ENCODE assay signal across 20 cellular contexts in the genomic region with DNA sequence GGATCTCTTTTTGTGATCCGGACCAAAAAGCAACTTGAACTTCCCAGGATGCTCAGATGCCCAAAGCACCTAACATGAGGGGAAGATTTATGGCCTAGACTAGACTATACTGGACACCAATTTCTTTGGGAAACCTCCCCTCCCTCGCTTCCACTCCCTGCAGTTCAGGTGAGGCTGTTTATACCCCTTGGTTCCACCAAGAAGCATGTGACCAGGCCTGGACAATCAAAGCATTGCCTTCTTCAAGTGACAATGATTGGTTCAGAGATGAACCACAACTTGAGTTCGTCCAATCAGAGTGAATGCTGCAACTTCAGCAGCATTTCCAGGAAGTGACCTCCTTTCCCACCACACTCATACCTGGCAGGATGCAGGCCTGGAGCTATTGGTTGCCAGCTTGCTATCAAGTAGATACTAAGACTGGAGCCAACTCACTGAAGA. TPM values are rescaled to one million over a fixed set of nuclear protein-coding genes. Genes with fewer than 3 reads are reported as not detected.
DNase-seq lines count a peak whose midpoint lies in the region; ATAC-seq, FAIRE-seq and TF ChIP-seq lines count a peak whose summit lies in the region.
"Had no signal": no experiment of that assay in that cellular context is flagged by ENCODE, and none has a peak within 500 bp of the region (broad histone marks: within the 10 kb centered on the region; RNA-seq: fewer than 3 reads in every experiment).

No MANE protein-coding gene starts in this region.

- no peak overlapping the region for H3K4me2 ChIP-seq in H1 (ENCODE audit: insufficient read depth in 1 of 2, low read depth in 2 of 2, low read length in 2 of 2)

- no peak for TF ChIP-seq RAD21 in H1 (IDR thresholded peaks at IDR 0.05 in 1 of 2, conservative IDR thresholded peaks at IDR 0.05 in 1 of 2; ENCODE audit: low read depth in 2 of 2, low read length in 2 of 2)

- H2BK20ac ChIP-seq in H1 (ENCODE audit: low read length) = peak overlapping the region; percentile 49

- no peak overlapping the region for H4K8ac ChIP-seq in H1 (ENCODE audit: extremely low read depth, insufficient read depth, low read length)

- ATAC-seq in Right ventricle myocardium superior (ENCODE audit: poor library complexity) (peak; percentile 36), gastrocnemius medialis (peak in 1 of 2 donors; percentile 9)
- ATAC-seq: mucosa of descending colon had no signal

- TF ChIP-seq CTCF in right atrium auricular region (IDR thresholded peaks at IDR 0.05) (no peak), NB4 (IDR thresholded peaks at IDR 0.05; ENCODE audit: low read depth, low read length) (no peak), H1 (IDR thresholded peaks at IDR 0.05; ENCODE audit: control extremely low read depth in 1 of 3, insufficient read depth in 1 of 3, low read depth in 1 of 3, low read length in 3 of 3) (no peak), gastrocnemius medialis (IDR thresholded peaks at IDR 0.05 in 4 of 5, conservative IDR thresholded peaks at IDR 0.05 in 1 of 5) (no peak)

- no peaks in the 10 kb centered on the region for H3K36me3 ChIP-seq in right atrium auricular region
- H3K36me3 ChIP-seq in H1 (ENCODE audit: control insufficient read depth in 2 of 4, insufficient read depth in 4 of 4, low read length in 3 of 4) = peaks cover 0 to 3% (median 0%) of the 10 kb centered on the region in 4 experiments; a peak in 1 of 8 replicates
- H3K36me3 ChIP-seq in gastrocnemius medialis = no peaks in the 10 kb centered on the region
- H3K36me3 ChIP-seq: ovary had no signal

- H2BK5ac ChIP-seq in H1 (ENCODE audit: low read depth, low read length) = peak overlapping the region; percentile 67

- H3K4me1 ChIP-seq in right atrium auricular region (peaks cover 0 to 21% of the 10 kb centered on the region in 2 donors), H1 (replicated peaks in 1 of 4; ENCODE audit: control insufficient read depth in 3 of 4, insufficient read depth in 4 of 4, low read length in 3 of 4) (peaks cover 4 to 18% (median 15%) of the 10 kb centered on the region in 4 experiments), gastrocnemius medialis (peaks cover 24 to 47% of the 10 kb centered on the region in 2 donors)

- H3K4me3 ChIP-seq in right atrium auricular region (no peak overlapping the region), NB4 (ENCODE audit: low read depth, low read length) (no peak overlapping the region), H1 (ENCODE audit: extremely low read depth in 1 of 4, insufficient read depth in 2 of 4, low read depth in 3 of 4, low read length in 4 of 4) (no peak overlapping the region), gastrocnemius medialis (no peak overlapping the region)
- H3K4me3 ChIP-seq: coronary artery, mucosa of descending colon, ovary had no signal

- H3K14ac ChIP-seq in H1 (ENCODE audit: insufficient read length) = no peak overlapping the region

- in situ Hi-C loops in gastrocnemius medialis (cut with MboI; ENCODE audit: low sequenced_read_pairs in 4 of 4) = no loop called here

- H3K27ac ChIP-seq in right atrium auricular region (no peak overlapping the region), H1 (ENCODE audit: low read depth, low read length) (no peak overlapping the region), gastrocnemius medialis (peak overlapping the region; percentile 82 to 90 (median 86))
- H3K27ac ChIP-seq: coronary artery, ovary had no signal

- intact Hi-C loops in Right ventricle myocardium superior (cut with DNase I) (no loop called here), gastrocnemius medialis (cut with DNase I; ENCODE audit: low total_unique reads) (loop anchor here (10.0 kb wide), 1 partner anchor 152 kb away; no protein-coding TSS in a partner anchor)

- no peak overlapping the region for H3K56ac ChIP-seq in H1 (replicated peaks; ENCODE audit: insufficient read length, low read depth, low read length)

- H2BK15ac ChIP-seq in H1 (ENCODE audit: low read length) = peak overlapping the region; percentile 90

- H4K91ac ChIP-seq in H1 (replicated peaks; ENCODE audit: insufficient read length, low read length) = peak overlapping the region; percentile 38

- H3K79me2 ChIP-seq in H1 (ENCODE audit: control insufficient read depth in 1 of 2, insufficient read depth in 2 of 2, low read length in 2 of 2) = no peaks in the 10 kb centered on the region

- H3K9ac ChIP-seq in H1 (replicated peaks in 1 of 4; ENCODE audit: extremely low read depth in 1 of 4, low read depth in 3 of 4, low read length in 3 of 4) = no peak overlapping the region

- peak overlapping the region; percentile 97 for H3K4ac ChIP-seq in H1 (replicated peaks; ENCODE audit: insufficient read length, low read depth, low read length)

- H3K18ac ChIP-seq in H1 (ENCODE audit: extremely low read depth, low read length) = peak overlapping the region; percentile 52

- no peaks in the 10 kb centered on the region for H3K79me1 ChIP-seq in H1 (ENCODE audit: low read depth, low read length)

- no peak overlapping the region for H2AFZ ChIP-seq in H1 (ENCODE audit: low read length)

- WGBS in H1 (ENCODE audit: extremely low coverage in 1 of 2, insufficient coverage in 1 of 2, insufficient read length in 1 of 2, insufficient replicate concordance in 2 of 2, low coverage in 1 of 2, low lambda C conversion rate in 2 of 2, missing lambda C conversion rate in 1 of 2), 2 experiments = 86% methylated on average over 3 of the region's 3 CpGs; no CpG with 5 or more reads in 1 of the 2 experiments

- peak overlapping the region; percentile 99 for H2BK12ac ChIP-seq in H1 (ENCODE audit: low read depth, low read length)

- DNase-seq in Right ventricle myocardium superior = no peak
- DNase-seq in right atrium auricular region (ENCODE audit: low spot score) = no peak
- peak; percentile 68 for DNase-seq in NB4 (ENCODE audit: low read depth)
- DNase-seq in H1 (ENCODE audit: low read depth in 1 of 2, low spot score in 2 of 2) = no peak
- peak in 1 of 2 donors; percentile 45 for DNase-seq in gastrocnemius medialis
- no peak for DNase-seq in hypothalamus (lab: John Stamatoyannopoulos, UW)
- DNase-seq in GM19238 (ENCODE audit: insufficient read length, low spot score) = no peak
- DNase-seq in GM03348 (ENCODE audit: low spot score) = no peak
- DNase-seq: activated CD4-positive, alpha-beta T cell treated with anti-CD3 and anti-CD28 coated beads, Interleukin-2, amount 50 U/mL, for 48 hours; Calu3; head of caudate nucleus; KBM-7; kidney; mucosa of descending colon; NCI-H2171 treated with DMSO at 0.1 percent for 48 hours; ovary; small intestine; T-helper 9 cell had no signal

- H3K23ac ChIP-seq in H1 (ENCODE audit: insufficient read length) = no peak overlapping the region

- TF ChIP-seq EP300 in H1 (IDR thresholded peaks at IDR 0.05; ENCODE audit: borderline replicate concordance in 1 of 2, low read depth in 2 of 2, low read length in 2 of 2) = no peak

- H4K5ac ChIP-seq in H1 (ENCODE audit: insufficient read length, low read depth, low read length) = peak overlapping the region; percentile 16

- no peaks in the 10 kb centered on the region for H3K27me3 ChIP-seq in right atrium auricular region
- H3K27me3 ChIP-seq in H1 (replicated peaks in 1 of 4; ENCODE audit: control insufficient read depth in 3 of 4, extremely low read depth in 1 of 4, insufficient read depth in 3 of 4, low read length in 3 of 4) = no peaks in the 10 kb centered on the region
- no peaks in the 10 kb centered on the region for H3K27me3 ChIP-seq in gastrocnemius medialis
- H3K27me3 ChIP-seq: ovary had no signal

- peaks cover 2% of the 10 kb centered on the region; the same call in 1 of the 2 replicates for H3K23me2 ChIP-seq in H1 (ENCODE audit: low read depth, low read length)

- H2BK120ac ChIP-seq in H1 (replicated peaks; ENCODE audit: low read depth, low read length) = peak overlapping the region; percentile 84

- H3K9me3 ChIP-seq in right atrium auricular region (no peaks in the 10 kb centered on the region), H1 (ENCODE audit: insufficient read depth in 2 of 2, low read depth in 1 of 2, low read length in 1 of 2) (peaks cover 0 to 6% of the 10 kb centered on the region in 2 experiments; a peak in 1 of 4 replicates), gastrocnemius medialis (no peaks in the 10 kb centered on the region)
- H3K9me3 ChIP-seq: mucosa of descending colon, ovary had no signal

- H4K20me1 ChIP-seq in H1 (replicated peaks in 1 of 2; ENCODE audit: control insufficient read depth in 1 of 2, insufficient read depth in 2 of 2, low read length in 2 of 2) = no peaks in the 10 kb centered on the region

- POLR2A ChIA-PET in H1 (lab: Charles Lee; ENCODE audit: partially characterized antibody) = interaction anchor here (0.6 to 1.8 kb wide), 2 partner anchors 8 to 12 kb away, joined by 3 to 11 read pairs; no protein-coding TSS in a partner anchor

- no peak for FAIRE-seq in H1 (lab: Jason Lieb, UNC)
- FAIRE-seq: astrocyte, kidney, small intestine had no signal

- TF ChIP-seq POLR2A in NB4 (IDR thresholded peaks at IDR 0.05; ENCODE audit: extremely low read depth, insufficient read length) (peak; percentile 36), H1 (IDR thresholded peaks at IDR 0.05; ENCODE audit: control extremely low read depth in 1 of 2, low read depth in 2 of 2, low read length in 2 of 2) (no peak), gastrocnemius medialis (IDR thresholded peaks at IDR 0.05) (no peak)

- H2AK5ac ChIP-seq in H1 (ENCODE audit: low read depth, low read length) = peak overlapping the region; percentile 57

- CTCF ChIA-PET in H1 (lab: Charles Lee; ENCODE audit: partially characterized antibody) = no interaction called here

RNA-seq across cellular contexts. Expression of a gene that starts 45.6 kb away (rescaled TPM):
- total RNA-seq in Right ventricle myocardium superior (5.1 TPM), right atrium auricular region (1 to 10 TPM; 5.8 to 6.3 TPM), gastrocnemius medialis (10 to 100 TPM; 12.4 to 20.4 (median 15.1) TPM)
- total RNA-seq in H1 (2021; fragmentation: NEBNext Ultra II Directional; extraction: Animal tissue kit (Norgen Biotek cat#: 25700)) = 6.2 and 6.7 TPM in 2 replicates
- 3.2 and 5.0 TPM in 2 replicates for polyA plus RNA-seq in H1 (2011; rRNA removed)
- polyA plus RNA-seq in H1 (2011; cell fraction: cytosol; rRNA removed) = 3.0 TPM
- polyA plus RNA-seq in H1 (2011; cell fraction: nucleus; rRNA removed) = 10.2 TPM
- polyA plus RNA-seq in H1 (2012, experiment 1 of 2) = 5.1 to 9.0 TPM (median 6.0 TPM) in 4 replicates
- polyA plus RNA-seq in H1 (2012, experiment 2 of 2) = 3.4 TPM
- polyA plus RNA-seq in H1 (2013, experiment 1 of 2) = 7.5 TPM
- 7.5 TPM for polyA plus RNA-seq in H1 (2013, experiment 2 of 2)
- polyA minus RNA-seq in H1 (2011; rRNA and poly(A)+ RNA removed) = 6.6 and 14.1 TPM in 2 replicates
- polyA minus RNA-seq in H1 (2011; cell fraction: cytosol; rRNA and poly(A)+ RNA removed) = 2.7 TPM
- 18.1 TPM for polyA minus RNA-seq in H1 (2011; cell fraction: nucleus; rRNA and poly(A)+ RNA removed)

RNA-seq across cellular contexts. Expression of a gene that starts 53.3 kb away (rescaled TPM):
- total RNA-seq in Right ventricle myocardium superior (39.6 TPM), right atrium auricular region (10 to 100 TPM; 17.7 to 24.4 TPM), gastrocnemius medialis (10 to 100 TPM; 27.6 to 75.2 (median 56.4) TPM)
- total RNA-seq in H1 (2021; fragmentation: NEBNext Ultra II Directional; extraction: Animal tissue kit (Norgen Biotek cat#: 25700)) = 73.5 and 75.4 TPM in 2 replicates
- 39.1 and 46.5 TPM in 2 replicates for polyA plus RNA-seq in H1 (2011; rRNA removed)
- 43.0 TPM for polyA plus RNA-seq in H1 (2011; cell fraction: cytosol; rRNA removed)
- 26.3 TPM for polyA plus RNA-seq in H1 (2011; cell fraction: nucleus; rRNA removed)
- 41.6 to 48.4 TPM (median 44.5 TPM) in 4 replicates for polyA plus RNA-seq in H1 (2012, experiment 1 of 2)
- 24.7 TPM for polyA plus RNA-seq in H1 (2012, experiment 2 of 2)
- 57.2 TPM for polyA plus RNA-seq in H1 (2013, experiment 1 of 2)
- 71.0 TPM for polyA plus RNA-seq in H1 (2013, experiment 2 of 2)
- 59.0 and 69.0 TPM in 2 replicates for polyA minus RNA-seq in H1 (2011; rRNA and poly(A)+ RNA removed)
- 36.1 TPM for polyA minus RNA-seq in H1 (2011; cell fraction: cytosol; rRNA and poly(A)+ RNA removed)
- 20.6 TPM for polyA minus RNA-seq in H1 (2011; cell fraction: nucleus; rRNA and poly(A)+ RNA removed)

Comparison
In these comparisons a context has a peak if more than half of its experiments do, and no peak if none do; other contexts are left out.
1. H3K27ac ChIP-seq: peak in gastrocnemius medialis (4 of 4); none in right atrium auricular region (0 of 2) and H1 (single experiment).